ENCODE assay signal across 9 cellular contexts in the genomic region with DNA sequence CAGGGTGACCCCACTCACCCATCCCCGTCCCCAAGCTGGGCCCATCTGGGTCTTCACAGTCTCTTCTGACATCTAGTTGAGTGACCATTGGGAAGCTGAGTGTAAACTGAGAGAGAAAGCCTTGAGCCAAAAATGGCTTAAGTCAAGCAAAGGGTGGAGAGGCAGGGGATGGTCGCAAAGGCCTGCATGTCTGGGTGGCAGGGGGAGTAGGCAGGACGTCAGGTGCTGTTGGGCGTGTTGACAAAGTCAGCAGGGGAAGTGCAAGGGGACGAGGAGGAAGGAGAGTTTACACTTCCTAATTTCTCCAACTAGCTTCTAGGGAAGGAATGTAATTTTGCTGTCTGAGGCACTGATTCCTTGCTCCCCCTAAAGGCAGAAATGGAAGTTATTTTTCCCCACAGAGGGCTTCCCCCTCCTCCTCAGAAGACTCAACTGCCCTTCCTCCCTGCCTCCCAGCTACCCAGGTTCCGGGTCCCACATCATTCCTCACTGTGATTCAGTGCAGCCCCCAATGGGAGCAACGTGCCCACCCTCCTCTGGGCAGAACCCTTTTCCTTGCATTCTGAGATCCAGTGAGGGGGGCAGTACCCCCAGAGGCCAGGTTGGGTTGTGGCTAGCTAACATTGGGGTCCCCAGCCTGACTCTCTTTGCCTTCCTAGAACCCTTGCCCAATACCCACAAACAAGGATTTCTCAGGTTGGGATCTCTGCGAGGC. TPM values are rescaled to one million over a fixed set of nuclear protein-coding genes. Genes with fewer than 3 reads are reported as not detected.
DNase-seq lines count a peak whose midpoint lies in the region; FAIRE-seq and TF ChIP-seq lines count a peak whose summit lies in the region.
"Had no signal": no experiment of that assay in that cellular context is flagged by ENCODE, and none has a peak within 500 bp of the region (broad histone marks: within the 10 kb centered on the region; RNA-seq: fewer than 3 reads in every experiment).

No MANE protein-coding gene starts in this region.

- H3K23ac ChIP-seq in mesenchymal stem cell (ENCODE audit: low read length in 2 of 2), result no peak overlapping the region

- H3K9ac ChIP-seq in BLaER1 treated with 17β-estradiol and CSF1 and Interleukin-3, amounts not matched to agents 10 nM and 100 nM, result no peak overlapping the region
- no peak overlapping the region for H3K9ac ChIP-seq in mesenchymal stem cell (ENCODE audit: low read length)

- H3K27ac Mint-ChIP-seq in MCF 10A (ENCODE audit: low read depth, unreplicated experiment), result no peak overlapping the region
- H3K27ac Mint-ChIP-seq in activated naive CD4-positive, alpha-beta T cell treated with anti-CD3 and anti-CD28 coated beads for 36 hours, result no peak overlapping the region
- H3K27ac Mint-ChIP-seq: T-helper 1 cell treated with Interleukin-12 subunit alpha and Interleukin-12 subunit beta and Interleukin-4 antibody, amounts not matched to agents 30 μg/mL and 1 μg/mL, for 36 hours had no signal

- peaks cover 28% of the 10 kb centered on the region for H3K27me3 Mint-ChIP-seq in MCF 10A (ENCODE audit: insufficient read depth, unreplicated experiment)
- peaks cover 64% of the 10 kb centered on the region for H3K27me3 Mint-ChIP-seq in activated naive CD4-positive, alpha-beta T cell treated with anti-CD3 and anti-CD28 coated beads for 36 hours (ENCODE audit: low read depth)

- no peak overlapping the region for H4K91ac ChIP-seq in mesenchymal stem cell (ENCODE audit: low read length)

- peaks cover 31 to 61% (median 40%) of the 10 kb centered on the region in 11 experiments for H3K27me3 ChIP-seq in BLaER1 treated with 17β-estradiol and CSF1 and Interleukin-3, amounts not matched to agents 10 nM and 100 nM
- H3K27me3 ChIP-seq in mesenchymal stem cell (ENCODE audit: control insufficient read depth in 1 of 2, insufficient read depth in 1 of 2, low read length in 2 of 2) (peaks cover 0 to 36% of the 10 kb centered on the region in 2 experiments), small intestine (ENCODE audit: control insufficient read depth in 2 of 2, insufficient read depth in 2 of 2, low read length in 2 of 2) (peaks cover 0 to 3% of the 10 kb centered on the region in 2 donors)

- H3K36me3 Mint-ChIP-seq in MCF 10A (ENCODE audit: insufficient read depth, unreplicated experiment), result no peaks in the 10 kb centered on the region
- H3K36me3 Mint-ChIP-seq in activated naive CD4-positive, alpha-beta T cell treated with anti-CD3 and anti-CD28 coated beads for 36 hours (ENCODE audit: low read depth), result no peaks in the 10 kb centered on the region

- peak overlapping the region; percentile 47 for H4K8ac ChIP-seq in mesenchymal stem cell (ENCODE audit: low read length)

- DNase-seq in LHCN-M2 (ENCODE audit: low read depth) (peak; percentile 47), MCF 10A (ENCODE audit: unreplicated experiment) (peak; percentile 47), mesenchymal stem cell (peak; percentile 43), 8988T (no peak), small intestine (no peak)
- no peak for DNase-seq in stimulated activated CD4-positive, alpha-beta T cell treated with anti-CD3 and anti-CD28 coated beads, Interleukin-4, amount 100 ng/mL, for 4 hours
- DNase-seq in activated naive CD4-positive, alpha-beta T cell treated with anti-CD3 and anti-CD28 coated beads for 36 hours, result no peak

- no peak overlapping the region for H3K27ac ChIP-seq in BLaER1 treated with 17β-estradiol and CSF1 and Interleukin-3, amounts not matched to agents 10 nM and 100 nM
- H3K27ac ChIP-seq in mesenchymal stem cell (ENCODE audit: low read length, poor library complexity, severe bottlenecking) (peak overlapping the region; percentile 73), small intestine (ENCODE audit: low read depth in 1 of 2, low read length in 1 of 2) (no peak overlapping the region)

- CTCF ChIA-PET in MCF 10A (lab: Yijun Ruan, JAX), result interaction anchor here (0.5 to 10.9 kb wide), 23 partner anchors 8 to 1078 kb away, joined by 3 to 103 read pairs (median 4); no protein-coding TSS in a partner anchor
- CTCF ChIA-PET in activated naive CD4-positive, alpha-beta T cell treated with anti-CD3 and anti-CD28 coated beads for 36 hours (lab: Charles Lee), result interaction anchor here (1.5 to 1.6 kb wide), 2 partner anchors 47 to 87 kb away, joined by 4 to 5 read pairs; no protein-coding TSS in a partner anchor

- peak overlapping the region in 1 of 2 experiments; percentile 12 for H2BK12ac ChIP-seq in mesenchymal stem cell (ENCODE audit: low read length in 2 of 2)

- peak overlapping the region; percentile 69 to 83 (median 75) for H3K4me2 ChIP-seq in BLaER1 treated with 17β-estradiol and CSF1 and Interleukin-3, amounts not matched to agents 10 nM and 100 nM
- H3K4me2 ChIP-seq in mesenchymal stem cell (ENCODE audit: low read length, poor library complexity, severe bottlenecking), result peak overlapping the region; percentile 20

- no peak overlapping the region for H2AFZ ChIP-seq in mesenchymal stem cell (ENCODE audit: low read depth, low read length)

- H3K9me3 ChIP-seq in BLaER1 treated with 17β-estradiol and CSF1 and Interleukin-3, amounts not matched to agents 10 nM and 100 nM (replicated peaks in 1 of 11), result no peaks in the 10 kb centered on the region
- H3K9me3 ChIP-seq in mesenchymal stem cell (ENCODE audit: control insufficient read depth, low read length) (no peaks in the 10 kb centered on the region), small intestine (ENCODE audit: control insufficient read depth, low read depth) (no peaks in the 10 kb centered on the region)

- peak overlapping the region; percentile 11 for H2BK5ac ChIP-seq in mesenchymal stem cell (ENCODE audit: low read depth, low read length, poor library complexity, severe bottlenecking)

- POLR2A ChIA-PET in MCF 10A (lab: Yijun Ruan, JAX), result interaction anchor here (0.7 to 0.8 kb wide), 2 partner anchors 262 to 345 kb away, joined by 4 read pairs; no protein-coding TSS in a partner anchor

- peaks cover 0 to 45% (median 0%) of the 10 kb centered on the region in 11 experiments; a peak in 3 of 22 replicates for H4K20me1 ChIP-seq in BLaER1 treated with 17β-estradiol and CSF1 and Interleukin-3, amounts not matched to agents 10 nM and 100 nM

- 39% methylated on average over 8 of the region's 8 CpGs for WGBS in mesenchymal stem cell
- 27 to 33% (median 29%) methylated on average over 8 of the region's 8 CpGs for WGBS in small intestine, 3 donors

- H3K4me1 ChIP-seq in BLaER1 treated with 17β-estradiol and CSF1 and Interleukin-3, amounts not matched to agents 10 nM and 100 nM, result peaks cover 80 to 91% (median 88%) of the 10 kb centered on the region in 10 experiments
- H3K4me1 ChIP-seq in mesenchymal stem cell (ENCODE audit: control insufficient read depth, insufficient read depth, low read depth, low read length) (peaks cover 50% of the 10 kb centered on the region), small intestine (ENCODE audit: control insufficient read depth in 2 of 2, insufficient read depth in 1 of 2, low read depth in 1 of 2, low read length in 1 of 2) (no peaks in the 10 kb centered on the region)

- FAIRE-seq in small intestine (lab: Jason Lieb, UNC), result no peak

- peak overlapping the region; percentile 14 for H2AK5ac ChIP-seq in mesenchymal stem cell (ENCODE audit: low read length, severe bottlenecking)

- peaks cover 18% of the 10 kb centered on the region for H3K4me1 Mint-ChIP-seq in MCF 10A (ENCODE audit: insufficient read depth, unreplicated experiment)
- H3K4me1 Mint-ChIP-seq in activated naive CD4-positive, alpha-beta T cell treated with anti-CD3 and anti-CD28 coated beads for 36 hours (ENCODE audit: low read depth), result peaks cover 12% of the 10 kb centered on the region

- H3K4ac ChIP-seq in mesenchymal stem cell (ENCODE audit: low read depth in 1 of 2, low read length in 2 of 2), result no peak overlapping the region

- H2BK120ac ChIP-seq in mesenchymal stem cell (ENCODE audit: low read depth, low read length), result no peak overlapping the region

- peak overlapping the region in 1 of 2 experiments; percentile 83 for H3K18ac ChIP-seq in mesenchymal stem cell (ENCODE audit: low read depth in 1 of 2, low read length in 2 of 2)

- no peak overlapping the region for H2BK15ac ChIP-seq in mesenchymal stem cell (ENCODE audit: low read depth, poor library complexity, severe bottlenecking)

- peaks cover 4% of the 10 kb centered on the region for H3K79me1 ChIP-seq in mesenchymal stem cell (replicated peaks; ENCODE audit: low read length, poor library complexity, severe bottlenecking)

- intact Hi-C loops in MCF 10A (cut with micrococcal nuclease), result no loop called here
- intact Hi-C loops in activated naive CD4-positive, alpha-beta T cell treated with anti-CD3 and anti-CD28 coated beads for 36 hours (cut with micrococcal nuclease), result no loop called here

- H3K9me3 Mint-ChIP-seq in MCF 10A (ENCODE audit: unreplicated experiment), result no peaks in the 10 kb centered on the region
- no peaks in the 10 kb centered on the region for H3K9me3 Mint-ChIP-seq in activated naive CD4-positive, alpha-beta T cell treated with anti-CD3 and anti-CD28 coated beads for 36 hours
- H3K9me3 Mint-ChIP-seq: T-helper 1 cell treated with Interleukin-12 subunit alpha and Interleukin-12 subunit beta and Interleukin-4 antibody, amounts not matched to agents 30 μg/mL and 1 μg/mL, for 36 hours had no signal

- peak overlapping the region; percentile 72 for H3K4me3 Mint-ChIP-seq in MCF 10A (ENCODE audit: unreplicated experiment)
- H3K4me3 Mint-ChIP-seq in activated naive CD4-positive, alpha-beta T cell treated with anti-CD3 and anti-CD28 coated beads for 36 hours, result no peak overlapping the region

- no peaks in the 10 kb centered on the region for H3K36me3 ChIP-seq in BLaER1 treated with 17β-estradiol and CSF1 and Interleukin-3, amounts not matched to agents 10 nM and 100 nM
- H3K36me3 ChIP-seq in mesenchymal stem cell (ENCODE audit: control insufficient read depth in 1 of 2, insufficient read depth in 2 of 2, low read depth in 1 of 2, low read length in 2 of 2) (peaks cover 10 to 13% of the 10 kb centered on the region in 2 experiments), small intestine (ENCODE audit: control insufficient read depth in 2 of 2, insufficient read depth in 2 of 2, low read length in 2 of 2) (no peaks in the 10 kb centered on the region)

- peak; percentile 41 for TF ChIP-seq CTCF in MCF 10A (IDR thresholded peaks at IDR 0.05; ENCODE audit: unreplicated experiment)

- H3K4me3 ChIP-seq in BLaER1 treated with 17β-estradiol and CSF1 and Interleukin-3, amounts not matched to agents 10 nM and 100 nM, result peak overlapping the region in 1 of 10 experiments; percentile 49; a peak in 1 of 20 replicates
- peak overlapping the region in 1 of 2 experiments; percentile 81 for H3K4me3 ChIP-seq in mesenchymal stem cell (ENCODE audit: insufficient read depth in 1 of 2, low read depth in 1 of 2, low read length in 2 of 2)
- no peak overlapping the region for H3K4me3 ChIP-seq in small intestine (ENCODE audit: low read depth in 1 of 2, low read length in 2 of 2)

- no TSS peak for BruUV-seq in MCF 10A (replicated peaks; lab: Mats Ljungman, UMichigan)

- H3K14ac ChIP-seq in mesenchymal stem cell (ENCODE audit: low read length in 2 of 2), result no peak overlapping the region

RNA-seq across cellular contexts. Expression of a gene that starts 1.2 kb away (rescaled TPM):
- total RNA-seq in LHCN-M2 (2014; rRNA removed), result 9.7 and 19.1 TPM in 2 replicates
- 41.8 TPM for polyA plus RNA-seq in LHCN-M2 (2012)
- 0.26 and 0.34 TPM in 2 replicates for total RNA-seq in MCF 10A (2022)
- 8.4 TPM for polyA plus RNA-seq in mesenchymal stem cell (2013, experiment 1 of 2)
- 9.3 TPM for polyA plus RNA-seq in mesenchymal stem cell (2013, experiment 2 of 2)
- not detected for total RNA-seq in activated naive CD4-positive, alpha-beta T cell treated with anti-CD3 and anti-CD28 coated beads for 36 hours
- polyA plus RNA-seq in small intestine, result 1 to 10 TPM in 1 of 3 donors, under 1 TPM in 1, not detected in 1; 0.54 to 1.4 TPM

RNA-seq across cellular contexts. Expression of a gene that starts 40.5 kb away (rescaled TPM):
- 0.13 and 5.7 TPM in 2 replicates for total RNA-seq in LHCN-M2 (2014; rRNA removed)
- polyA plus RNA-seq in LHCN-M2 (2012), result 1.1 TPM
- total RNA-seq in MCF 10A (2022), result not detected in 2 replicates
- not detected for polyA plus RNA-seq in mesenchymal stem cell (2013, experiment 1 of 2)
- not detected for polyA plus RNA-seq in mesenchymal stem cell (2013, experiment 2 of 2)
- not detected for total RNA-seq in activated naive CD4-positive, alpha-beta T cell treated with anti-CD3 and anti-CD28 coated beads for 36 hours
- not detected for polyA plus RNA-seq in small intestine

RNA-seq across cellular contexts. Expression of a gene that starts 49.3 kb away (rescaled TPM):
- 2.8 and 13.7 TPM in 2 replicates for total RNA-seq in LHCN-M2 (2014; rRNA removed)
- polyA plus RNA-seq in LHCN-M2 (2012), result 49.5 TPM
- not detected in 2 replicates for total RNA-seq in MCF 10A (2022)
- polyA plus RNA-seq in mesenchymal stem cell (2013, experiment 1 of 2), result 0.58 TPM
- 0.75 TPM for polyA plus RNA-seq in mesenchymal stem cell (2013, experiment 2 of 2)
- not detected for total RNA-seq in activated naive CD4-positive, alpha-beta T cell treated with anti-CD3 and anti-CD28 coated beads for 36 hours
- polyA plus RNA-seq in small intestine, result not detected

Comparison
In these comparisons a context has a peak if more than half of its experiments do, and no peak if none do; other contexts are left out.
1. DNase-seq: peak in LHCN-M2 (single experiment), MCF 10A (single experiment) and mesenchymal stem cell (single experiment); none in stimulated activated CD4-positive, alpha-beta T cell treated with anti-CD3 and anti-CD28 coated beads, Interleukin-4, amount 100 ng/mL, for 4 hours (0 of 2), activated naive CD4-positive, alpha-beta T cell treated with anti-CD3 and anti-CD28 coated beads for 36 hours (single experiment), 8988T (single experiment) and small intestine (single experiment).